1 cellular context compared by ENCODE assay signal in the genomic region with DNA sequence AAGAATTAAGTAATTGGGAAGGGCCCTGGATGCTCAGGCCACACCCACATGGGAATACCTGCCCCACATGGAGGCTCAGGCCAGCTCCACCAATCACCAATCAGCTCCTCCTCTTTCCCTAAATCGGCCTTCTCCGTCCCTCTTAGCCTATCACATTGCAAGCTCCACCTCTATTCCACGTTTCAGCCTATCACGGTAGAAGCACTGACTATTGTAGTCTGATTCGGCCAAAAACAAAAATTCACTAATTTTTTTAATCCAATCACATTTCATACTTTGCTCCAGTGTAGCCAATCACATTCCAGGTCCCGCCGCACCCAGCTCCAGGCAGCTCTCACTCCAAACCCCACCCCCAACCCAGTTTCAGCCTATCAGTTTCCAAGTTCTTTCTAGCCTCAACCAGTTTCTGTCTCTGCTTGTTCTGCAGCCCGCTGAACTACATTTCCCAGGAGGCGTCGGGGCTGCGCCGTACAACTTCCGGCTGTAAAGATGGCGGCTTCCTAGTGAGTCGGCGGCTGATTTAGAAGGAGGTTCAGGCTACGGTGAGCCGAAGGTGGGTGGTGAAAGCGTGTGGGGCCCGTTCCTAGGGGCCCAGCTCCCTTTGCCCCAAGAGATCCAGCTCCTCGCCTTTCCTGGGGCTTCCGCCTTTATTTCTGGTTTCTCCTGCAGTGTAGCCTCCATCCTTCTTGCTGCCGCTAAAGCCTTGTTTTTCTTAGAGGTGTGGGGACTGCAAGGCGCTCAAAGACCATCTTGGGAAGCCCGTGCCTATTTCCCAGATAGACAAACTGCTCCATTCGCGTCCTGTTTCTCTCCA.
TF ChIP-seq lines count a peak whose summit lies in the region.

A gene (plus strand): TSS at position 469 of the 814 bp plus-strand sequence. CDS start 1,364 bp downstream, outside the sequence.

TF ChIP-seq in HepG2, 621 proteins besides CTCF, POLR2A, EP300 and RAD21 (continued from another document and continues in another):
- TF ChIP-seq, protein P1, sequence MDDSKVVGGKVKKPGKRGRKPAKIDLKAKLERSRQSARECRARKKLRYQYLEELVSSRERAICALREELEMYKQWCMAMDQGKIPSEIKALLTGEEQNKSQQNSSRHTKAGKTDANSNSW (CRISPR knock-in tag; IDR thresholded peaks at IDR 0.05; ENCODE audit: borderline replicate concordance), result no peak
- no peak for TF ChIP-seq ZNF230 (CRISPR knock-in tag; IDR thresholded peaks at IDR 0.05)
- no peak for TF ChIP-seq ZSCAN12 (CRISPR knock-in tag; IDR thresholded peaks at IDR 0.05)
- no peak for TF ChIP-seq SCMH1 (CRISPR knock-in tag; IDR thresholded peaks at IDR 0.05; ENCODE audit: borderline replicate concordance)
- TF ChIP-seq NFYB (CRISPR knock-in tag; IDR thresholded peaks at IDR 0.05), result peak; percentile 90
- peak; percentile 60; the same call in 1 of the 2 replicates for TF ChIP-seq ERF (CRISPR knock-in tag; IDR thresholded peaks at IDR 0.05)
- peak; percentile 77 for TF ChIP-seq CREB1 (IDR thresholded peaks at IDR 0.05)
- peak; percentile 95 for TF ChIP-seq CREB1 (CRISPR knock-in tag; IDR thresholded peaks at IDR 0.05)
- no peak for TF ChIP-seq TMF1 (CRISPR knock-in tag; IDR thresholded peaks at IDR 0.05; ENCODE audit: low read depth)
- TF ChIP-seq PAWR (CRISPR knock-in tag; IDR thresholded peaks at IDR 0.05; ENCODE audit: borderline replicate concordance), result no peak
- TF ChIP-seq, protein P2, sequence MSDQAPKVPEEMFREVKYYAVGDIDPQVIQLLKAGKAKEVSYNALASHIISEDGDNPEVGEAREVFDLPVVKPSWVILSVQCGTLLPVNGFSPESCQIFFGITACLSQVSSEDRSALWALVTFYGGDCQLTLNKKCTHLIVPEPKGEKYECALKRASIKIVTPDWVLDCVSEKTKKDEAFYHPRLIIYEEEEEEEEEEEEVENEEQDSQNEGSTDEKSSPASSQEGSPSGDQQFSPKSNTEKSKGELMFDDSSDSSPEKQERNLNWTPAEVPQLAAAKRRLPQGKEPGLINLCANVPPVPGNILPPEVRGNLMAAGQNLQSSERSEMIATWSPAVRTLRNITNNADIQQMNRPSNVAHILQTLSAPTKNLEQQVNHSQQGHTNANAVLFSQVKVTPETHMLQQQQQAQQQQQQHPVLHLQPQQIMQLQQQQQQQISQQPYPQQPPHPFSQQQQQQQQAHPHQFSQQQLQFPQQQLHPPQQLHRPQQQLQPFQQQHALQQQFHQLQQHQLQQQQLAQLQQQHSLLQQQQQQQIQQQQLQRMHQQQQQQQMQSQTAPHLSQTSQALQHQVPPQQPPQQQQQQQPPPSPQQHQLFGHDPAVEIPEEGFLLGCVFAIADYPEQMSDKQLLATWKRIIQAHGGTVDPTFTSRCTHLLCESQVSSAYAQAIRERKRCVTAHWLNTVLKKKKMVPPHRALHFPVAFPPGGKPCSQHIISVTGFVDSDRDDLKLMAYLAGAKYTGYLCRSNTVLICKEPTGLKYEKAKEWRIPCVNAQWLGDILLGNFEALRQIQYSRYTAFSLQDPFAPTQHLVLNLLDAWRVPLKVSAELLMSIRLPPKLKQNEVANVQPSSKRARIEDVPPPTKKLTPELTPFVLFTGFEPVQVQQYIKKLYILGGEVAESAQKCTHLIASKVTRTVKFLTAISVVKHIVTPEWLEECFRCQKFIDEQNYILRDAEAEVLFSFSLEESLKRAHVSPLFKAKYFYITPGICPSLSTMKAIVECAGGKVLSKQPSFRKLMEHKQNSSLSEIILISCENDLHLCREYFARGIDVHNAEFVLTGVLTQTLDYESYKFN (CRISPR knock-in tag; conservative IDR thresholded peaks at IDR 0.05), result peak; percentile 41
- TF ChIP-seq FOXA1 (IDR thresholded peaks at IDR 0.05), result no peak
- TF ChIP-seq FOXA1 (CRISPR knock-in tag; IDR thresholded peaks at IDR 0.05), result no peak
- TF ChIP-seq, protein P3, sequence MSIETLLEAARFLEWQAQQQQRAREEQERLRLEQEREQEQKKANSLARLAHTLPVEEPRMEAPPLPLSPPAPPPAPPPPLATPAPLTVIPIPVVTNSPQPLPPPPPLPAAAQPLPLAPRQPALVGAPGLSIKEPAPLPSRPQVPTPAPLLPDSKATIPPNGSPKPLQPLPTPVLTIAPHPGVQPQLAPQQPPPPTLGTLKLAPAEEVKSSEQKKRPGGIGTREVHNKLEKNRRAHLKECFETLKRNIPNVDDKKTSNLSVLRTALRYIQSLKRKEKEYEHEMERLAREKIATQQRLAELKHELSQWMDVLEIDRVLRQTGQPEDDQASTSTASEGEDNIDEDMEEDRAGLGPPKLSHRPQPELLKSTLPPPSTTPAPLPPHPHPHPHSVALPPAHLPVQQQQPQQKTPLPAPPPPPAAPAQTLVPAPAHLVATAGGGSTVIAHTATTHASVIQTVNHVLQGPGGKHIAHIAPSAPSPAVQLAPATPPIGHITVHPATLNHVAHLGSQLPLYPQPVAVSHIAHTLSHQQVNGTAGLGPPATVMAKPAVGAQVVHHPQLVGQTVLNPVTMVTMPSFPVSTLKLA (IDR thresholded peaks at IDR 0.05), result peak; percentile 32; the same call in 1 of the 2 replicates
- TF ChIP-seq ZFYVE20 (CRISPR knock-in tag; IDR thresholded peaks at IDR 0.05; ENCODE audit: borderline replicate concordance, low read depth), result no peak
- no peak for TF ChIP-seq ZNF256 (CRISPR knock-in tag; conservative IDR thresholded peaks at IDR 0.05)
- no peak for TF ChIP-seq TGIF2 (CRISPR knock-in tag; IDR thresholded peaks at IDR 0.05)
- TF ChIP-seq, protein P4, sequence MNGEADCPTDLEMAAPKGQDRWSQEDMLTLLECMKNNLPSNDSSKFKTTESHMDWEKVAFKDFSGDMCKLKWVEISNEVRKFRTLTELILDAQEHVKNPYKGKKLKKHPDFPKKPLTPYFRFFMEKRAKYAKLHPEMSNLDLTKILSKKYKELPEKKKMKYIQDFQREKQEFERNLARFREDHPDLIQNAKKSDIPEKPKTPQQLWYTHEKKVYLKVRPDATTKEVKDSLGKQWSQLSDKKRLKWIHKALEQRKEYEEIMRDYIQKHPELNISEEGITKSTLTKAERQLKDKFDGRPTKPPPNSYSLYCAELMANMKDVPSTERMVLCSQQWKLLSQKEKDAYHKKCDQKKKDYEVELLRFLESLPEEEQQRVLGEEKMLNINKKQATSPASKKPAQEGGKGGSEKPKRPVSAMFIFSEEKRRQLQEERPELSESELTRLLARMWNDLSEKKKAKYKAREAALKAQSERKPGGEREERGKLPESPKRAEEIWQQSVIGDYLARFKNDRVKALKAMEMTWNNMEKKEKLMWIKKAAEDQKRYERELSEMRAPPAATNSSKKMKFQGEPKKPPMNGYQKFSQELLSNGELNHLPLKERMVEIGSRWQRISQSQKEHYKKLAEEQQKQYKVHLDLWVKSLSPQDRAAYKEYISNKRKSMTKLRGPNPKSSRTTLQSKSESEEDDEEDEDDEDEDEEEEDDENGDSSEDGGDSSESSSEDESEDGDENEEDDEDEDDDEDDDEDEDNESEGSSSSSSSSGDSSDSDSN (CRISPR knock-in tag; IDR thresholded peaks at IDR 0.05), result 0 out of 2 replicates have a peak, but pooled peaks have one; percentile 25
- TF ChIP-seq TAF1 (CRISPR knock-in tag; IDR thresholded peaks at IDR 0.05), result peak; percentile 92
- no peak for TF ChIP-seq SIX1 (CRISPR knock-in tag; IDR thresholded peaks at IDR 0.05; ENCODE audit: borderline replicate concordance)
- TF ChIP-seq, protein P5, sequence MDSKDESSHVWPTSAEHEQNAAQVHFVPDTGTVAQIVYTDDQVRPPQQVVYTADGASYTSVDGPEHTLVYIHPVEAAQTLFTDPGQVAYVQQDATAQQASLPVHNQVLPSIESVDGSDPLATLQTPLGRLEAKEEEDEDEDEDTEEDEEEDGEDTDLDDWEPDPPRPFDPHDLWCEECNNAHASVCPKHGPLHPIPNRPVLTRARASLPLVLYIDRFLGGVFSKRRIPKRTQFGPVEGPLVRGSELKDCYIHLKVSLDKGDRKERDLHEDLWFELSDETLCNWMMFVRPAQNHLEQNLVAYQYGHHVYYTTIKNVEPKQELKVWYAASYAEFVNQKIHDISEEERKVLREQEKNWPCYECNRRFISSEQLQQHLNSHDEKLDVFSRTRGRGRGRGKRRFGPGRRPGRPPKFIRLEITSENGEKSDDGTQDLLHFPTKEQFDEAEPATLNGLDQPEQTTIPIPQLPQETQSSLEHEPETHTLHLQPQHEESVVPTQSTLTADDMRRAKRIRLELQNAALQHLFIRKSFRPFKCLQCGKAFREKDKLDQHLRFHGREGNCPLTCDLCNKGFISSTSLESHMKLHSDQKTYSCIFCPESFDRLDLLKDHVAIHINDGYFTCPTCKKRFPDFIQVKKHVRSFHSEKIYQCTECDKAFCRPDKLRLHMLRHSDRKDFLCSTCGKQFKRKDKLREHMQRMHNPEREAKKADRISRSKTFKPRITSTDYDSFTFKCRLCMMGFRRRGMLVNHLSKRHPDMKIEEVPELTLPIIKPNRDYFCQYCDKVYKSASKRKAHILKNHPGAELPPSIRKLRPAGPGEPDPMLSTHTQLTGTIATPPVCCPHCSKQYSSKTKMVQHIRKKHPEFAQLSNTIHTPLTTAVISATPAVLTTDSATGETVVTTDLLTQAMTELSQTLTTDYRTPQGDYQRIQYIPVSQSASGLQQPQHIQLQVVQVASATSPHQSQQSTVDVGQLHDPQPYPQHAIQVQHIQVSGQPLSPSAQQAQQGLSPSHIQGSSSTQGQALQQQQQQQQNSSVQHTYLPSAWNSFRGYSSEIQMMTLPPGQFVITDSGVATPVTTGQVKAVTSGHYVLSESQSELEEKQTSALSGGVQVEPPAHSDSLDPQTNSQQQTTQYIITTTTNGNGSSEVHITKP (CRISPR knock-in tag; IDR thresholded peaks at IDR 0.05; ENCODE audit: low read depth), result peak; percentile 65; the same call in 1 of the 2 replicates
- TF ChIP-seq, protein P6, sequence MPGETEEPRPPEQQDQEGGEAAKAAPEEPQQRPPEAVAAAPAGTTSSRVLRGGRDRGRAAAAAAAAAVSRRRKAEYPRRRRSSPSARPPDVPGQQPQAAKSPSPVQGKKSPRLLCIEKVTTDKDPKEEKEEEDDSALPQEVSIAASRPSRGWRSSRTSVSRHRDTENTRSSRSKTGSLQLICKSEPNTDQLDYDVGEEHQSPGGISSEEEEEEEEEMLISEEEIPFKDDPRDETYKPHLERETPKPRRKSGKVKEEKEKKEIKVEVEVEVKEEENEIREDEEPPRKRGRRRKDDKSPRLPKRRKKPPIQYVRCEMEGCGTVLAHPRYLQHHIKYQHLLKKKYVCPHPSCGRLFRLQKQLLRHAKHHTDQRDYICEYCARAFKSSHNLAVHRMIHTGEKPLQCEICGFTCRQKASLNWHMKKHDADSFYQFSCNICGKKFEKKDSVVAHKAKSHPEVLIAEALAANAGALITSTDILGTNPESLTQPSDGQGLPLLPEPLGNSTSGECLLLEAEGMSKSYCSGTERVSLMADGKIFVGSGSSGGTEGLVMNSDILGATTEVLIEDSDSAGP (CRISPR knock-in tag; IDR thresholded peaks at IDR 0.05; ENCODE audit: borderline replicate concordance), result peak; percentile 60; the same call in 1 of the 2 replicates
- no peak for TF ChIP-seq ARID2 (CRISPR knock-in tag; IDR thresholded peaks at IDR 0.05; ENCODE audit: borderline replicate concordance)
- TF ChIP-seq, protein P7, sequence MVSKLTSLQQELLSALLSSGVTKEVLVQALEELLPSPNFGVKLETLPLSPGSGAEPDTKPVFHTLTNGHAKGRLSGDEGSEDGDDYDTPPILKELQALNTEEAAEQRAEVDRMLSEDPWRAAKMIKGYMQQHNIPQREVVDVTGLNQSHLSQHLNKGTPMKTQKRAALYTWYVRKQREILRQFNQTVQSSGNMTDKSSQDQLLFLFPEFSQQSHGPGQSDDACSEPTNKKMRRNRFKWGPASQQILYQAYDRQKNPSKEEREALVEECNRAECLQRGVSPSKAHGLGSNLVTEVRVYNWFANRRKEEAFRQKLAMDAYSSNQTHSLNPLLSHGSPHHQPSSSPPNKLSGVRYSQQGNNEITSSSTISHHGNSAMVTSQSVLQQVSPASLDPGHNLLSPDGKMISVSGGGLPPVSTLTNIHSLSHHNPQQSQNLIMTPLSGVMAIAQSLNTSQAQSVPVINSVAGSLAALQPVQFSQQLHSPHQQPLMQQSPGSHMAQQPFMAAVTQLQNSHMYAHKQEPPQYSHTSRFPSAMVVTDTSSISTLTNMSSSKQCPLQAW (CRISPR knock-in tag; IDR thresholded peaks at IDR 0.05), result peak; percentile 37; the same call in 1 of the 2 replicates
- TF ChIP-seq, protein P8, sequence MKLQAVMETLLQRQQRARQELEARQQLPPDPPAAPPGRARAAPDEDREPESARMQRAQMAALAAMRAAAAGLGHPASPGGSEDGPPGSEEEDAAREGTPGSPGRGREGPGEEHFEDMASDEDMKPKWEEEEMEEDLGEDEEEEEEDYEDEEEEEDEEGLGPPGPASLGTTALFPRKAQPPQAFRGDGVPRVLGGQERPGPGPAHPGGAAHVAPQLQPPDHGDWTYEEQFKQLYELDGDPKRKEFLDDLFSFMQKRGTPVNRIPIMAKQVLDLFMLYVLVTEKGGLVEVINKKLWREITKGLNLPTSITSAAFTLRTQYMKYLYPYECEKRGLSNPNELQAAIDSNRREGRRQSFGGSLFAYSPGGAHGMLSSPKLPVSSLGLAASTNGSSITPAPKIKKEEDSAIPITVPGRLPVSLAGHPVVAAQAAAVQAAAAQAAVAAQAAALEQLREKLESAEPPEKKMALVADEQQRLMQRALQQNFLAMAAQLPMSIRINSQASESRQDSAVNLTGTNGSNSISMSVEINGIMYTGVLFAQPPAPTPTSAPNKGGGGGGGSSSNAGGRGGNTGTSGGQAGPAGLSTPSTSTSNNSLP (IDR thresholded peaks at IDR 0.05; ENCODE audit: low read depth, low read length), result peak; percentile 75
- TF ChIP-seq PPARG (CRISPR knock-in tag; conservative IDR thresholded peaks at IDR 0.05), result no peak
- TF ChIP-seq, protein P9, sequence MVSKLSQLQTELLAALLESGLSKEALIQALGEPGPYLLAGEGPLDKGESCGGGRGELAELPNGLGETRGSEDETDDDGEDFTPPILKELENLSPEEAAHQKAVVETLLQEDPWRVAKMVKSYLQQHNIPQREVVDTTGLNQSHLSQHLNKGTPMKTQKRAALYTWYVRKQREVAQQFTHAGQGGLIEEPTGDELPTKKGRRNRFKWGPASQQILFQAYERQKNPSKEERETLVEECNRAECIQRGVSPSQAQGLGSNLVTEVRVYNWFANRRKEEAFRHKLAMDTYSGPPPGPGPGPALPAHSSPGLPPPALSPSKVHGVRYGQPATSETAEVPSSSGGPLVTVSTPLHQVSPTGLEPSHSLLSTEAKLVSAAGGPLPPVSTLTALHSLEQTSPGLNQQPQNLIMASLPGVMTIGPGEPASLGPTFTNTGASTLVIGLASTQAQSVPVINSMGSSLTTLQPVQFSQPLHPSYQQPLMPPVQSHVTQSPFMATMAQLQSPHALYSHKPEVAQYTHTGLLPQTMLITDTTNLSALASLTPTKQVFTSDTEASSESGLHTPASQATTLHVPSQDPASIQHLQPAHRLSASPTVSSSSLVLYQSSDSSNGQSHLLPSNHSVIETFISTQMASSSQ (IDR thresholded peaks at IDR 0.05; ENCODE audit: low read depth), result no peak
- TF ChIP-seq, protein P9 (CRISPR knock-in tag; IDR thresholded peaks at IDR 0.05; ENCODE audit: borderline replicate concordance), result no peak; the same call in 1 of the 2 replicates
- TF ChIP-seq DNMT3B (CRISPR knock-in tag; conservative IDR thresholded peaks at IDR 0.05), result 0 out of 2 replicates have a peak, but pooled peaks have one; percentile 70
- TF ChIP-seq SOX13 (IDR thresholded peaks at IDR 0.05), result no peak
- TF ChIP-seq SOX13 (CRISPR knock-in tag; conservative IDR thresholded peaks at IDR 0.05 in 1 of 2, IDR thresholded peaks at IDR 0.05 in 1 of 2), result peak in 1 of 2 experiments; percentile 45; a peak in 1 of 4 replicates
